In the genomic region with DNA sequence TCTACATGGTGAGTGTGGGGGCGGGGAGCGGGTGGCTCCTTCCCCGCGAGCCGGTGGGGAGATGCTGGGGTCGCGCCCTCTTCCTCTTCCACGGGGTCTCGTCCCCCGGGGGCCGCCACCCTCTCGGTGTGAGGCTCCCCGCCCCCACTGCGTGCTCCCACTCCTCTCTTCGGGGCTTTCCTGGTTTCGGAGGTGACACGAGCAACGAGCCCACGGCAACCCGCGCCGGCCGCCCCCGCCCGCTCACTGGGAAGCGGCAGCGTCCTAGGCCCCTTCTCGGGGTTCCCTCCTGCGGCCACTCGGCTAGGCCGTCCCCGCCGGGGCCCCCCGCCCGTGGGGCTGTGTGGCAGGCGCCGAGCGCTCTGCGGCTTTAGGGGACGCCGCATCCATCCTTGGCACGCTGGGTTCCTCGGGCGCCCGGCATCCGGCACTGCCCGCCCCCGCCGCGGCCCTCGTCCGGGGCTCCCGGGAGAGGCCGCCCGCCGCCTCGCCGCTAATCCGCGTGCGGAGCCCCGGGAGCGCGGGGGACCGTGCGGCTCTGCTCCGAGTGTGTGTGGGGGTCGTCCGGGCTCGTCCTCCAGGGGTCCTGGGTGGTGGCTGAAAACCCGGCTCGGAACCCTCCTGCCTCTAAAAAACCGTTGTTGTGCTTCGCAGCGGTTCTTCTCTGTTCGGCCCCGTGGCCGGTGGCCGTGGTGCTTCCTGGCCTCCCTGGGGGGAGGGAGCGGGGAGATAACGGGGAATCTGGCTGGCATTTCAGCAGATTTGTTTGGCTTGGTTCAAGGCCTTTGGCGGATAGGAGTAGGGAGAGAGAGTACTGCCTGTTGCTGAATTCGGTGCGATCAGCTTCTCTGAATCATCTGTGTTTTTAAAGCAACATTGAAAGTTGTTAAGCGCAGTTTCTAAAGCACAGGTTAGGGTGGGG, we compare ENCODE assay signal across 8 cellular contexts. TPM values are rescaled to one million over a fixed set of nuclear protein-coding genes. Genes with fewer than 3 reads are reported as not detected.
A peak's percentile ranks its signal among the peaks of the same experiment; 100 is the strongest.
DNase-seq lines count a peak whose midpoint lies in the region; ATAC-seq and TF ChIP-seq lines count a peak whose summit lies in the region.

No MANE protein-coding gene starts in this region.

- peak overlapping the region; percentile 72 for H3K4me2 ChIP-seq in neuronal stem cell (ENCODE audit: insufficient read depth, low read length, poor library complexity, severe bottlenecking)

- H3K36me3 Mint-ChIP-seq in activated naive CD4-positive, alpha-beta T cell treated with anti-CD3 and anti-CD28 coated beads, Interleukin-2, amount 50 U/mL, for 72 hours = peaks cover 13 to 20% of the 10 kb centered on the region in 2 donors

- peak overlapping the region; percentile 89 for H3K23ac ChIP-seq in neuronal stem cell (ENCODE audit: low read depth, low read length, poor library complexity)

- H2BK5ac ChIP-seq in neuronal stem cell (ENCODE audit: low read length) = peak overlapping the region; percentile 93

- peak overlapping the region; percentile 95 to 98 for H3K27ac Mint-ChIP-seq in activated naive CD4-positive, alpha-beta T cell treated with anti-CD3 and anti-CD28 coated beads, Interleukin-2, amount 50 U/mL, for 72 hours

- no peak overlapping the region for H4K8ac ChIP-seq in neuronal stem cell (ENCODE audit: low read depth, low read length)

- H3K9me3 ChIP-seq in RWPE2 (ENCODE audit: severe bottlenecking) (no peaks in the 10 kb centered on the region), neuronal stem cell (replicated peaks in 1 of 2; ENCODE audit: control insufficient read depth in 2 of 2, insufficient read depth in 1 of 2, low read depth in 1 of 2, low read length in 2 of 2) (no peaks in the 10 kb centered on the region), upper lobe of left lung (no peaks in the 10 kb centered on the region)

- DNase-seq in AG20443 (ENCODE audit: low spot score) = peak; percentile 61
- peak; percentile 74 for DNase-seq in RWPE2 (ENCODE audit: low spot score)
- peak; percentile 61 to 63 for DNase-seq in activated naive CD4-positive, alpha-beta T cell treated with anti-CD3 and anti-CD28 coated beads, Interleukin-2, amount 50 U/mL, for 72 hours (ENCODE audit: low spot score in 2 of 2)
- peak; percentile 45 for DNase-seq in glomerular visceral epithelial cell (ENCODE audit: extremely low spot score)
- DNase-seq in neuronal stem cell (ENCODE audit: low spot score) = no peak
- DNase-seq in upper lobe of left lung = peak; percentile 61 to 91

- H3K9me3 Mint-ChIP-seq in activated naive CD4-positive, alpha-beta T cell treated with anti-CD3 and anti-CD28 coated beads, Interleukin-2, amount 50 U/mL, for 72 hours = no peaks in the 10 kb centered on the region

- H3K27me3 ChIP-seq in RWPE2 (ENCODE audit: insufficient read depth, poor library complexity, severe bottlenecking) (no peaks in the 10 kb centered on the region), neuronal stem cell (ENCODE audit: control insufficient read depth in 3 of 3, insufficient read depth in 3 of 3, low read depth in 1 of 3, low read length in 3 of 3) (peaks cover 0 to 5% (median 0%) of the 10 kb centered on the region in 3 experiments), upper lobe of left lung (no peaks in the 10 kb centered on the region)

- peak overlapping the region; percentile 80 for H3K27ac ChIP-seq in RWPE2 (ENCODE audit: poor library complexity, severe bottlenecking)
- peak overlapping the region; percentile 87 for H3K27ac ChIP-seq in neuronal stem cell (replicated peaks; ENCODE audit: low read length)
- H3K27ac ChIP-seq in upper lobe of left lung = peak overlapping the region; percentile 91 to 100 (median 96)

- peaks cover 4% of the 10 kb centered on the region for H3K79me1 ChIP-seq in neuronal stem cell (ENCODE audit: low read depth, low read length)

- ATAC-seq in HG03342 (IDR thresholded peaks at IDR 0.05; ENCODE audit: unreplicated experiment) (peak; percentile 22), RWPE2 (ENCODE audit: low read depth) (peak; percentile 40), upper lobe of left lung (ENCODE audit: low FRiP score in 2 of 2) (peak; percentile 52 to 65)
- peak; percentile 17 to 41 for ATAC-seq in activated naive CD4-positive, alpha-beta T cell treated with anti-CD3 and anti-CD28 coated beads, Interleukin-2, amount 50 U/mL, for 72 hours

- peak overlapping the region; percentile 63 for H2BK15ac ChIP-seq in neuronal stem cell (ENCODE audit: low read length)

- no peak for TF ChIP-seq EP300 in upper lobe of left lung (IDR thresholded peaks at IDR 0.05)

- peak overlapping the region; percentile 72 for H3K14ac ChIP-seq in neuronal stem cell (ENCODE audit: low read length)

- H4K91ac ChIP-seq in neuronal stem cell (ENCODE audit: low read depth, low read length, poor library complexity) = no peak overlapping the region

- no peak for TF ChIP-seq CTCF in RWPE2 (IDR thresholded peaks at IDR 0.05; ENCODE audit: poor library complexity, severe bottlenecking)
- peak in 2 of 6 experiments; percentile 5 to 17 for TF ChIP-seq CTCF in upper lobe of left lung (IDR thresholded peaks at IDR 0.05)

- peak overlapping the region; percentile 85 for H2AK5ac ChIP-seq in neuronal stem cell (ENCODE audit: low read depth, low read length)

- H2BK12ac ChIP-seq in neuronal stem cell (ENCODE audit: low read length) = peak overlapping the region; percentile 49

- H3K4me3 ChIP-seq in RWPE2 (ENCODE audit: severe bottlenecking) (peak overlapping the region; percentile 90), neuronal stem cell (ENCODE audit: low read length in 2 of 2) (peak overlapping the region; percentile 70 to 96), upper lobe of left lung (peak overlapping the region; percentile 88 to 97 (median 94))

- H3K18ac ChIP-seq in neuronal stem cell (ENCODE audit: low read length) = peak overlapping the region; percentile 99

- no peak overlapping the region for H3K4ac ChIP-seq in neuronal stem cell (ENCODE audit: low read length)

- H3K9ac ChIP-seq in neuronal stem cell (ENCODE audit: low read depth, low read length, poor library complexity) = peak overlapping the region; percentile 99

- H2AFZ ChIP-seq in neuronal stem cell (ENCODE audit: low read length) = peak overlapping the region; percentile 93

- peak overlapping the region; percentile 33 for H2BK120ac ChIP-seq in neuronal stem cell (ENCODE audit: low read depth, low read length)

- H3K36me3 ChIP-seq in RWPE2 (ENCODE audit: low read depth) = no peaks in the 10 kb centered on the region
- no peaks in the 10 kb centered on the region for H3K36me3 ChIP-seq in neuronal stem cell (replicated peaks in 1 of 2; ENCODE audit: control insufficient read depth in 2 of 2, insufficient read depth in 2 of 2, low read length in 2 of 2)
- H3K36me3 ChIP-seq in upper lobe of left lung = no peaks in the 10 kb centered on the region

- H3K4me1 ChIP-seq in RWPE2 (ENCODE audit: insufficient read depth, poor library complexity, severe bottlenecking) (peaks cover 30% of the 10 kb centered on the region), neuronal stem cell (ENCODE audit: control insufficient read depth in 2 of 2, insufficient read depth in 1 of 2, low read depth in 1 of 2, low read length in 2 of 2) (peaks cover 7 to 13% of the 10 kb centered on the region in 2 donors), upper lobe of left lung (peaks cover 17 to 43% (median 32%) of the 10 kb centered on the region in 4 donors)

- no CpG with 5 or more reads among the region's 85 CpGs for WGBS in neuronal stem cell (ENCODE audit: extremely low coverage in 2 of 2, insufficient read length in 2 of 2, insufficient replicate concordance in 1 of 2), 2 donors
- WGBS in upper lobe of left lung, 2 donors = 0% methylated on average over 26 to 30 of the region's 85 CpGs

- peak; percentile 16 for TF ChIP-seq POLR2A in GM19193 (IDR thresholded peaks at IDR 0.05; ENCODE audit: extremely low read depth, insufficient read depth, insufficient read length)
- TF ChIP-seq POLR2A in upper lobe of left lung (IDR thresholded peaks at IDR 0.05) = no peak

RNA-seq across cellular contexts. Expression of a gene that starts 1.0 kb away (rescaled TPM):
- 100 to 1,000 TPM in 1 of 2 donors, 10 to 100 TPM in 1; 67.4 to 107 TPM for total RNA-seq in activated naive CD4-positive, alpha-beta T cell treated with anti-CD3 and anti-CD28 coated beads, Interleukin-2, amount 50 U/mL, for 72 hours
- 12.7 TPM for polyA plus RNA-seq in neuronal stem cell (2013, experiment 1 of 2)
- polyA plus RNA-seq in neuronal stem cell (2013, experiment 2 of 2) = 12.0 TPM
- 10 to 100 TPM; 38.4 to 98.5 (median 65.4) TPM for total RNA-seq in upper lobe of left lung
